Comparison of ENCODE assay signal across 19 cellular contexts in genomic region chr13:78060966-78061365, GRCh38.
DNase-seq lines count a peak whose midpoint lies in the region; ATAC-seq and TF ChIP-seq lines count a peak whose summit lies in the region.
"Had no signal": no experiment of that assay in that cellular context is flagged by ENCODE, and none has a peak within 500 bp of the region (broad histone marks: within the 10 kb centered on the region; RNA-seq: fewer than 3 reads in every experiment).

No MANE protein-coding gene starts in this region.

- no peak for TF ChIP-seq CTCF in colonic mucosa (IDR thresholded peaks at IDR 0.05)
- no peak for TF ChIP-seq CTCF in upper lobe of right lung (IDR thresholded peaks at IDR 0.05)

- H3K56ac ChIP-seq in mesendoderm (ENCODE audit: low read length), result no peak overlapping the region

- H2BK120ac ChIP-seq in mesendoderm (ENCODE audit: low read depth, low read length), result no peak overlapping the region

- H3K9me3 Mint-ChIP-seq in stimulated activated effector memory CD8-positive, alpha-beta T cell treated with anti-CD3 and anti-CD28 coated beads, Interleukin-12 subunit alpha, Interleukin-12 subunit beta, amount 100 ng/mL, for 72 hours, result peaks cover 6% of the 10 kb centered on the region

- no peaks in the 10 kb centered on the region for H3K36me3 ChIP-seq in colonic mucosa
- H3K36me3 ChIP-seq in mesendoderm (ENCODE audit: control insufficient read depth, insufficient read depth, low read length), result no peaks in the 10 kb centered on the region
- H3K36me3 ChIP-seq in upper lobe of right lung, result no peaks in the 10 kb centered on the region
- H3K36me3 ChIP-seq: HAP-1 had no signal

- WGBS in mesendoderm (ENCODE audit: extremely low coverage, insufficient coverage, low lambda C conversion rate), result no CpG with 5 or more reads among the region's 6 CpGs

- ATAC-seq in upper lobe of right lung, result peak; percentile 45
- no peak for ATAC-seq in stimulated activated effector memory CD8-positive, alpha-beta T cell treated with anti-CD3 and anti-CD28 coated beads, Interleukin-12 subunit alpha, Interleukin-12 subunit beta, amount 100 ng/mL, for 72 hours
- no peak for ATAC-seq in GM21526 (IDR thresholded peaks at IDR 0.05; ENCODE audit: low FRiP score, unreplicated experiment)

- H3K27me3 ChIP-seq in colonic mucosa (no peaks in the 10 kb centered on the region), mesendoderm (ENCODE audit: insufficient read depth, low read length, poor library complexity) (no peaks in the 10 kb centered on the region), upper lobe of right lung (no peaks in the 10 kb centered on the region)

- no peak overlapping the region for H3K18ac ChIP-seq in mesendoderm (ENCODE audit: low read length)

- no peak overlapping the region for H3K4me3 Mint-ChIP-seq in stimulated activated effector memory CD8-positive, alpha-beta T cell treated with anti-CD3 and anti-CD28 coated beads, Interleukin-12 subunit alpha, Interleukin-12 subunit beta, amount 100 ng/mL, for 72 hours
- H3K4me3 Mint-ChIP-seq: IgD-negative memory B cell had no signal

- no peak overlapping the region for H3K27ac Mint-ChIP-seq in stimulated activated effector memory CD8-positive, alpha-beta T cell treated with anti-CD3 and anti-CD28 coated beads, Interleukin-12 subunit alpha, Interleukin-12 subunit beta, amount 100 ng/mL, for 72 hours
- H3K27ac Mint-ChIP-seq: IgD-negative memory B cell had no signal

- no peak overlapping the region for H3K9ac ChIP-seq in colonic mucosa (ENCODE audit: low read depth in 2 of 2, low read length in 2 of 2)
- no peak overlapping the region for H3K9ac ChIP-seq in mesendoderm (ENCODE audit: low read length)

- H3K36me3 Mint-ChIP-seq in stimulated activated effector memory CD8-positive, alpha-beta T cell treated with anti-CD3 and anti-CD28 coated beads, Interleukin-12 subunit alpha, Interleukin-12 subunit beta, amount 100 ng/mL, for 72 hours, result no peaks in the 10 kb centered on the region
- H3K36me3 Mint-ChIP-seq: IgD-negative memory B cell had no signal

- H3K4me1 Mint-ChIP-seq in stimulated activated effector memory CD8-positive, alpha-beta T cell treated with anti-CD3 and anti-CD28 coated beads, Interleukin-12 subunit alpha, Interleukin-12 subunit beta, amount 100 ng/mL, for 72 hours, result no peaks in the 10 kb centered on the region
- H3K4me1 Mint-ChIP-seq: IgD-negative memory B cell had no signal

- no peak overlapping the region for H3K4me2 ChIP-seq in mesendoderm (ENCODE audit: low read length)

- H3K79me1 ChIP-seq in mesendoderm (ENCODE audit: low read length), result no peaks in the 10 kb centered on the region

- H2AK5ac ChIP-seq in mesendoderm (ENCODE audit: low read length), result no peak overlapping the region

- H3K79me2 ChIP-seq in mesendoderm (ENCODE audit: control insufficient read depth, insufficient read depth, low read length), result no peaks in the 10 kb centered on the region

- H3K9me3 ChIP-seq in colonic mucosa, result no peaks in the 10 kb centered on the region
- no peaks in the 10 kb centered on the region for H3K9me3 ChIP-seq in upper lobe of right lung
- H3K9me3 ChIP-seq: HAP-1 had no signal

- peak in 2 of 3 experiments; percentile 16 to 42 for DNase-seq in NCI-H1417 (lab: John Stamatoyannopoulos, UW)
- no peak for DNase-seq in NCI-H1417 treated with DMSO at 0.1 percent for 48 hours (lab: John Stamatoyannopoulos, UW)
- peak; percentile 24 for DNase-seq in colonic mucosa
- DNase-seq in mesendoderm, result peak; percentile 23
- no peak for DNase-seq in upper lobe of right lung
- DNase-seq in stimulated activated effector memory CD8-positive, alpha-beta T cell treated with anti-CD3 and anti-CD28 coated beads, Interleukin-12 subunit alpha, Interleukin-12 subunit beta, amount 100 ng/mL, for 72 hours (ENCODE audit: low spot score in 2 of 2), result no peak
- DNase-seq in NCI-H446 treated with DMSO at 0.1 percent for 48 hours (lab: John Stamatoyannopoulos, UW), result no peak
- DNase-seq: DMS153, EL, NCI-H1436, NCI-H2081 treated with DMSO at 0.1 percent for 48 hours, NCI-H226, NCI-H82, SIG-M5 had no signal

- no peak overlapping the region for H3K4ac ChIP-seq in mesendoderm (ENCODE audit: low read depth, low read length)

- no peak overlapping the region for H3K4me3 ChIP-seq in colonic mucosa
- H3K4me3 ChIP-seq in mesendoderm (ENCODE audit: low read length), result no peak overlapping the region
- no peak overlapping the region for H3K4me3 ChIP-seq in upper lobe of right lung
- H3K4me3 ChIP-seq: HAP-1 had no signal

- no peak overlapping the region for H2BK15ac ChIP-seq in mesendoderm (replicated peaks; ENCODE audit: low read depth)

- no peak overlapping the region for H3K27ac ChIP-seq in colonic mucosa
- H3K27ac ChIP-seq in mesendoderm (ENCODE audit: low read depth, low read length), result no peak overlapping the region
- no peak overlapping the region for H3K27ac ChIP-seq in upper lobe of right lung
- H3K27ac ChIP-seq: 22Rv1, C4-2B had no signal

- H2BK5ac ChIP-seq in mesendoderm (ENCODE audit: low read length), result no peak overlapping the region

- H3K4me1 ChIP-seq in colonic mucosa (no peaks in the 10 kb centered on the region), mesendoderm (ENCODE audit: control insufficient read depth, low read depth, low read length) (no peaks in the 10 kb centered on the region), upper lobe of right lung (no peaks in the 10 kb centered on the region)
- H3K4me1 ChIP-seq: HAP-1 had no signal

- intact Hi-C loops in colonic mucosa (cut with DNase I) (no loop called here), upper lobe of right lung (cut with DNase I) (no loop called here)

- H4K8ac ChIP-seq in mesendoderm (ENCODE audit: low read depth, low read length), result no peak overlapping the region

- no peak overlapping the region for H3K23ac ChIP-seq in mesendoderm (ENCODE audit: low read length)

- no peak overlapping the region for H4K5ac ChIP-seq in mesendoderm (ENCODE audit: low read length)

Comparison
In these comparisons a context has a peak if more than half of its experiments do, and no peak if none do; other contexts are left out.
1. DNase-seq: peak in NCI-H1417 (2 of 3), colonic mucosa (single experiment) and mesendoderm (single experiment); none in NCI-H1417 treated with DMSO at 0.1 percent for 48 hours (single experiment), upper lobe of right lung (single experiment), stimulated activated effector memory CD8-positive, alpha-beta T cell treated with anti-CD3 and anti-CD28 coated beads, Interleukin-12 subunit alpha, Interleukin-12 subunit beta, amount 100 ng/mL, for 72 hours (0 of 2) and NCI-H446 treated with DMSO at 0.1 percent for 48 hours (single experiment).